Comparison of ENCODE assay signal across 1 cellular context in genomic region chr10:70285432-70285831, GRCh38.
TF ChIP-seq lines count a peak whose summit lies in the region.

No MANE protein-coding gene starts in this region.

TF ChIP-seq in K562, 482 proteins besides CTCF, POLR2A, EP300 and RAD21 (continued from another document):
- TF ChIP-seq ZNF408 (CRISPR knock-in tag; IDR thresholded peaks at IDR 0.05; ENCODE audit: low read depth): no peak
- no peak for TF ChIP-seq ZNF780A (CRISPR knock-in tag; IDR thresholded peaks at IDR 0.05)
- TF ChIP-seq, protein P1, sequence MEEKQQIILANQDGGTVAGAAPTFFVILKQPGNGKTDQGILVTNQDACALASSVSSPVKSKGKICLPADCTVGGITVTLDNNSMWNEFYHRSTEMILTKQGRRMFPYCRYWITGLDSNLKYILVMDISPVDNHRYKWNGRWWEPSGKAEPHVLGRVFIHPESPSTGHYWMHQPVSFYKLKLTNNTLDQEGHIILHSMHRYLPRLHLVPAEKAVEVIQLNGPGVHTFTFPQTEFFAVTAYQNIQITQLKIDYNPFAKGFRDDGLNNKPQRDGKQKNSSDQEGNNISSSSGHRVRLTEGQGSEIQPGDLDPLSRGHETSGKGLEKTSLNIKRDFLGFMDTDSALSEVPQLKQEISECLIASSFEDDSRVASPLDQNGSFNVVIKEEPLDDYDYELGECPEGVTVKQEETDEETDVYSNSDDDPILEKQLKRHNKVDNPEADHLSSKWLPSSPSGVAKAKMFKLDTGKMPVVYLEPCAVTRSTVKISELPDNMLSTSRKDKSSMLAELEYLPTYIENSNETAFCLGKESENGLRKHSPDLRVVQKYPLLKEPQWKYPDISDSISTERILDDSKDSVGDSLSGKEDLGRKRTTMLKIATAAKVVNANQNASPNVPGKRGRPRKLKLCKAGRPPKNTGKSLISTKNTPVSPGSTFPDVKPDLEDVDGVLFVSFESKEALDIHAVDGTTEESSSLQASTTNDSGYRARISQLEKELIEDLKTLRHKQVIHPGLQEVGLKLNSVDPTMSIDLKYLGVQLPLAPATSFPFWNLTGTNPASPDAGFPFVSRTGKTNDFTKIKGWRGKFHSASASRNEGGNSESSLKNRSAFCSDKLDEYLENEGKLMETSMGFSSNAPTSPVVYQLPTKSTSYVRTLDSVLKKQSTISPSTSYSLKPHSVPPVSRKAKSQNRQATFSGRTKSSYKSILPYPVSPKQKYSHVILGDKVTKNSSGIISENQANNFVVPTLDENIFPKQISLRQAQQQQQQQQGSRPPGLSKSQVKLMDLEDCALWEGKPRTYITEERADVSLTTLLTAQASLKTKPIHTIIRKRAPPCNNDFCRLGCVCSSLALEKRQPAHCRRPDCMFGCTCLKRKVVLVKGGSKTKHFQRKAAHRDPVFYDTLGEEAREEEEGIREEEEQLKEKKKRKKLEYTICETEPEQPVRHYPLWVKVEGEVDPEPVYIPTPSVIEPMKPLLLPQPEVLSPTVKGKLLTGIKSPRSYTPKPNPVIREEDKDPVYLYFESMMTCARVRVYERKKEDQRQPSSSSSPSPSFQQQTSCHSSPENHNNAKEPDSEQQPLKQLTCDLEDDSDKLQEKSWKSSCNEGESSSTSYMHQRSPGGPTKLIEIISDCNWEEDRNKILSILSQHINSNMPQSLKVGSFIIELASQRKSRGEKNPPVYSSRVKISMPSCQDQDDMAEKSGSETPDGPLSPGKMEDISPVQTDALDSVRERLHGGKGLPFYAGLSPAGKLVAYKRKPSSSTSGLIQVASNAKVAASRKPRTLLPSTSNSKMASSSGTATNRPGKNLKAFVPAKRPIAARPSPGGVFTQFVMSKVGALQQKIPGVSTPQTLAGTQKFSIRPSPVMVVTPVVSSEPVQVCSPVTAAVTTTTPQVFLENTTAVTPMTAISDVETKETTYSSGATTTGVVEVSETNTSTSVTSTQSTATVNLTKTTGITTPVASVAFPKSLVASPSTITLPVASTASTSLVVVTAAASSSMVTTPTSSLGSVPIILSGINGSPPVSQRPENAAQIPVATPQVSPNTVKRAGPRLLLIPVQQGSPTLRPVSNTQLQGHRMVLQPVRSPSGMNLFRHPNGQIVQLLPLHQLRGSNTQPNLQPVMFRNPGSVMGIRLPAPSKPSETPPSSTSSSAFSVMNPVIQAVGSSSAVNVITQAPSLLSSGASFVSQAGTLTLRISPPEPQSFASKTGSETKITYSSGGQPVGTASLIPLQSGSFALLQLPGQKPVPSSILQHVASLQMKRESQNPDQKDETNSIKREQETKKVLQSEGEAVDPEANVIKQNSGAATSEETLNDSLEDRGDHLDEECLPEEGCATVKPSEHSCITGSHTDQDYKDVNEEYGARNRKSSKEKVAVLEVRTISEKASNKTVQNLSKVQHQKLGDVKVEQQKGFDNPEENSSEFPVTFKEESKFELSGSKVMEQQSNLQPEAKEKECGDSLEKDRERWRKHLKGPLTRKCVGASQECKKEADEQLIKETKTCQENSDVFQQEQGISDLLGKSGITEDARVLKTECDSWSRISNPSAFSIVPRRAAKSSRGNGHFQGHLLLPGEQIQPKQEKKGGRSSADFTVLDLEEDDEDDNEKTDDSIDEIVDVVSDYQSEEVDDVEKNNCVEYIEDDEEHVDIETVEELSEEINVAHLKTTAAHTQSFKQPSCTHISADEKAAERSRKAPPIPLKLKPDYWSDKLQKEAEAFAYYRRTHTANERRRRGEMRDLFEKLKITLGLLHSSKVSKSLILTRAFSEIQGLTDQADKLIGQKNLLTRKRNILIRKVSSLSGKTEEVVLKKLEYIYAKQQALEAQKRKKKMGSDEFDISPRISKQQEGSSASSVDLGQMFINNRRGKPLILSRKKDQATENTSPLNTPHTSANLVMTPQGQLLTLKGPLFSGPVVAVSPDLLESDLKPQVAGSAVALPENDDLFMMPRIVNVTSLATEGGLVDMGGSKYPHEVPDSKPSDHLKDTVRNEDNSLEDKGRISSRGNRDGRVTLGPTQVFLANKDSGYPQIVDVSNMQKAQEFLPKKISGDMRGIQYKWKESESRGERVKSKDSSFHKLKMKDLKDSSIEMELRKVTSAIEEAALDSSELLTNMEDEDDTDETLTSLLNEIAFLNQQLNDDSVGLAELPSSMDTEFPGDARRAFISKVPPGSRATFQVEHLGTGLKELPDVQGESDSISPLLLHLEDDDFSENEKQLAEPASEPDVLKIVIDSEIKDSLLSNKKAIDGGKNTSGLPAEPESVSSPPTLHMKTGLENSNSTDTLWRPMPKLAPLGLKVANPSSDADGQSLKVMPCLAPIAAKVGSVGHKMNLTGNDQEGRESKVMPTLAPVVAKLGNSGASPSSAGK (IDR thresholded peaks at IDR 0.05): no peak
- peak; percentile 21; the same call in 1 of the 2 replicates for TF ChIP-seq BCOR (IDR thresholded peaks at IDR 0.05)
- TF ChIP-seq TCF7L2 (IDR thresholded peaks at IDR 0.05; ENCODE audit: low read depth, low read length): no peak
- TF ChIP-seq KDM1A (IDR thresholded peaks at IDR 0.05): peak in 1 of 2 experiments; percentile 43; a peak in 1 of 4 replicates
- TF ChIP-seq, protein P2, sequence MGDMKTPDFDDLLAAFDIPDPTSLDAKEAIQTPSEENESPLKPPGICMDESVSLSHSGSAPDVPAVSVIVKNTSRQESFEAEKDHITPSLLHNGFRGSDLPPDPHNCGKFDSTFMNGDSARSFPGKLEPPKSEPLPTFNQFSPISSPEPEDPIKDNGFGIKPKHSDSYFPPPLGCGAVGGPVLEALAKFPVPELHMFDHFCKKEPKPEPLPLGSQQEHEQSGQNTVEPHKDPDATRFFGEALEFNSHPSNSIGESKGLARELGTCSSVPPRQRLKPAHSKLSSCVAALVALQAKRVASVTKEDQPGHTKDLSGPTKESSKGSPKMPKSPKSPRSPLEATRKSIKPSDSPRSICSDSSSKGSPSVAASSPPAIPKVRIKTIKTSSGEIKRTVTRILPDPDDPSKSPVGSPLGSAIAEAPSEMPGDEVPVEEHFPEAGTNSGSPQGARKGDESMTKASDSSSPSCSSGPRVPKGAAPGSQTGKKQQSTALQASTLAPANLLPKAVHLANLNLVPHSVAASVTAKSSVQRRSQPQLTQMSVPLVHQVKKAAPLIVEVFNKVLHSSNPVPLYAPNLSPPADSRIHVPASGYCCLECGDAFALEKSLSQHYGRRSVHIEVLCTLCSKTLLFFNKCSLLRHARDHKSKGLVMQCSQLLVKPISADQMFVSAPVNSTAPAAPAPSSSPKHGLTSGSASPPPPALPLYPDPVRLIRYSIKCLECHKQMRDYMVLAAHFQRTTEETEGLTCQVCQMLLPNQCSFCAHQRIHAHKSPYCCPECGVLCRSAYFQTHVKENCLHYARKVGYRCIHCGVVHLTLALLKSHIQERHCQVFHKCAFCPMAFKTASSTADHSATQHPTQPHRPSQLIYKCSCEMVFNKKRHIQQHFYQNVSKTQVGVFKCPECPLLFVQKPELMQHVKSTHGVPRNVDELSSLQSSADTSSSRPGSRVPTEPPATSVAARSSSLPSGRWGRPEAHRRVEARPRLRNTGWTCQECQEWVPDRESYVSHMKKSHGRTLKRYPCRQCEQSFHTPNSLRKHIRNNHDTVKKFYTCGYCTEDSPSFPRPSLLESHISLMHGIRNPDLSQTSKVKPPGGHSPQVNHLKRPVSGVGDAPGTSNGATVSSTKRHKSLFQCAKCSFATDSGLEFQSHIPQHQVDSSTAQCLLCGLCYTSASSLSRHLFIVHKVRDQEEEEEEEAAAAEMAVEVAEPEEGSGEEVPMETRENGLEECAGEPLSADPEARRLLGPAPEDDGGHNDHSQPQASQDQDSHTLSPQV (IDR thresholded peaks at IDR 0.05): no peak
- no peak for TF ChIP-seq FOXA1 (IDR thresholded peaks at IDR 0.05; ENCODE audit: borderline replicate concordance)
- TF ChIP-seq ZBED1 (IDR thresholded peaks at IDR 0.05): no peak
- no peak for TF ChIP-seq MAZ (CRISPR knock-in tag; conservative IDR thresholded peaks at IDR 0.05 in 1 of 2, IDR thresholded peaks at IDR 0.05 in 1 of 2)
- no peak for TF ChIP-seq ZKSCAN3 (CRISPR knock-in tag; IDR thresholded peaks at IDR 0.05)
- TF ChIP-seq ADNP (tag; IDR thresholded peaks at IDR 0.05): peak; percentile 53; the same call in 1 of the 2 replicates
- TF ChIP-seq ASH1L (IDR thresholded peaks at IDR 0.05; ENCODE audit: borderline replicate concordance, low read depth, partially characterized antibody): no peak
- TF ChIP-seq ZNF318 (IDR thresholded peaks at IDR 0.05; ENCODE audit: borderline replicate concordance in 1 of 2, low read depth in 1 of 2): no peak
- no peak for TF ChIP-seq NFXL1 (CRISPR knock-in tag; IDR thresholded peaks at IDR 0.05)
- no peak for TF ChIP-seq TSC22D4 (tag; IDR thresholded peaks at IDR 0.05)
- no peak for TF ChIP-seq CBX2 (IDR thresholded peaks at IDR 0.05; ENCODE audit: insufficient read depth, low read length, poor library complexity, severe bottlenecking)
- no peak for TF ChIP-seq NR2C2 (CRISPR knock-in tag; IDR thresholded peaks at IDR 0.05)
- TF ChIP-seq NR2C2 (tag; IDR thresholded peaks at IDR 0.05): no peak
- peak; percentile 77 for TF ChIP-seq RBM25 (IDR thresholded peaks at IDR 0.05; ENCODE audit: low read depth, low read length, severe bottlenecking)
